Comparison of ENCODE assay signal across 13 cellular contexts in genomic region chr6:134714679-134715078, GRCh38.
A peak's percentile ranks its signal among the peaks of the same experiment; 100 is the strongest.
DNase-seq lines count a peak whose midpoint lies in the region; TF ChIP-seq lines count a peak whose summit lies in the region.
"Had no signal": no experiment of that assay in that cellular context is flagged by ENCODE, and none has a peak within 500 bp of the region (broad histone marks: within the 10 kb centered on the region; RNA-seq: fewer than 3 reads in every experiment).

No MANE protein-coding gene starts in this region.

- H3K4me3 ChIP-seq in choroid plexus epithelial cell (ENCODE audit: low read depth, low read length): no peak overlapping the region
- H3K4me3 ChIP-seq: SJCRH30 had no signal

- H3K27ac ChIP-seq in caudate nucleus (ENCODE audit: low read depth, low read length): no peak overlapping the region
- H3K27ac ChIP-seq: SJCRH30 had no signal

- TF ChIP-seq CTCF in choroid plexus epithelial cell (conservative IDR thresholded peaks at IDR 0.05; ENCODE audit: low read depth, low read length): no peak

- peak; percentile 26 for DNase-seq in EL
- peak; percentile 11 for DNase-seq in NCI-H2029 (lab: John Stamatoyannopoulos, UW)
- DNase-seq in choroid plexus epithelial cell (ENCODE audit: low read depth): peak; percentile 88
- DNase-seq in non-pigmented ciliary epithelial cell (ENCODE audit: low read depth): peak; percentile 67
- DNase-seq in D341Med (ENCODE audit: low spot score): no peak
- DNase-seq in caudate nucleus (lab: John Stamatoyannopoulos, UW): no peak
- no peak for DNase-seq in activated effector memory CD4-positive, alpha-beta T cell treated with Interleukin-2 at 50 U/mL for 16 hours
- DNase-seq in NCI-H446 (lab: John Stamatoyannopoulos, UW): no peak
- DNase-seq: activated CD4-positive, alpha-beta T cell treated with anti-CD3 and anti-CD28 coated beads for 36 hours; KBM-7; left colon; NCI-H446 treated with DMSO at 0.1 percent for 48 hours had no signal

Comparison
In these comparisons a context has a peak if more than half of its experiments do, and no peak if none do; other contexts are left out.
1. DNase-seq: peak in EL (single experiment), NCI-H2029 (single experiment), choroid plexus epithelial cell (single experiment) and non-pigmented ciliary epithelial cell (single experiment); none in D341Med (single experiment), caudate nucleus (0 of 61), activated effector memory CD4-positive, alpha-beta T cell treated with Interleukin-2 at 50 U/mL for 16 hours (single experiment) and NCI-H446 (0 of 2).